Comparison of ENCODE assay signal across 20 cellular contexts in genomic region chr5:15026944-15027343, GRCh38.
DNase-seq lines count a peak whose midpoint lies in the region; ATAC-seq, FAIRE-seq and TF ChIP-seq lines count a peak whose summit lies in the region.
"Had no signal": no experiment of that assay in that cellular context is flagged by ENCODE, and none has a peak within 500 bp of the region (broad histone marks: within the 10 kb centered on the region; RNA-seq: fewer than 3 reads in every experiment).

No MANE protein-coding gene starts in this region.

- H3K4me3 Mint-ChIP-seq in astrocyte (ENCODE audit: unreplicated experiment), result no peak overlapping the region
- H3K4me3 Mint-ChIP-seq in CD4-positive, alpha-beta T cell, result no peak overlapping the region
- H3K4me3 Mint-ChIP-seq: natural killer cell had no signal

- POLR2A ChIA-PET in CD4-positive, alpha-beta T cell (lab: Charles Lee), result no interaction called here

- H3F3A ChIP-seq in GM23248 (ENCODE audit: insufficient read depth), result peaks cover 29% of the 10 kb centered on the region

- H3K4me2 ChIP-seq in GM23248 (ENCODE audit: unreplicated experiment), result peak overlapping the region; percentile 60
- peak overlapping the region; percentile 63 for H3K4me2 ChIP-seq in astrocyte (ENCODE audit: low read length)
- no peak overlapping the region for H3K4me2 ChIP-seq in trophoblast cell (ENCODE audit: low read length)
- H3K4me2 ChIP-seq: BLaER1 treated with 17β-estradiol and CSF1 and Interleukin-3, amounts not matched to agents 10 nM and 100 nM had no signal

- intact Hi-C loops in CD4-positive, alpha-beta T cell (cut with DNase I, micrococcal nuclease), result no loop called here

- H3K9me3 Mint-ChIP-seq in astrocyte (ENCODE audit: unreplicated experiment), result peaks cover 9% of the 10 kb centered on the region
- no peaks in the 10 kb centered on the region for H3K9me3 Mint-ChIP-seq in CD4-positive, alpha-beta T cell
- H3K9me3 Mint-ChIP-seq: natural killer cell had no signal

- no peak for FAIRE-seq in astrocyte (lab: Jason Lieb, UNC)
- FAIRE-seq: kidney, RCC 7860 had no signal

- H3K4me1 Mint-ChIP-seq in astrocyte (ENCODE audit: low read depth, unreplicated experiment), result peaks cover 35% of the 10 kb centered on the region
- H3K4me1 Mint-ChIP-seq in CD4-positive, alpha-beta T cell (ENCODE audit: low read depth), result no peaks in the 10 kb centered on the region
- H3K4me1 Mint-ChIP-seq: natural killer cell had no signal

- H3K14ac ChIP-seq in trophoblast cell (ENCODE audit: low read length), result peak overlapping the region; percentile 47

- in situ Hi-C loops in GM23248 (cut with MboI), result no loop called here

- peak overlapping the region; percentile 56 for H4K8ac ChIP-seq in trophoblast cell (ENCODE audit: low read depth, low read length)

- 63 to 66% methylated on average over 6 of the region's 6 CpGs for WGBS in GM23248 (ENCODE audit: low coverage in 1 of 2, low lambda C conversion rate in 2 of 2, missing lambda C conversion rate in 2 of 2), 2 experiments
- WGBS in trophoblast cell (ENCODE audit: extremely low coverage, insufficient coverage, insufficient read length), result no CpG with 5 or more reads among the region's 6 CpGs

- no peak overlapping the region for H3K27ac ChIP-seq in GM23248
- H3K27ac ChIP-seq in astrocyte (ENCODE audit: low read depth, low read length), result no peak overlapping the region
- H3K27ac ChIP-seq in trophoblast cell (ENCODE audit: low read depth, low read length), result peak overlapping the region; percentile 35
- no peak overlapping the region for H3K27ac ChIP-seq in CD4-positive, alpha-beta T cell (ENCODE audit: low read depth, low read length)
- H3K27ac ChIP-seq: BLaER1 treated with 17β-estradiol and CSF1 and Interleukin-3, amounts not matched to agents 10 nM and 100 nM; body of pancreas; stomach; tibial nerve had no signal

- no peak overlapping the region; the same call in 1 of the 2 replicates for H3K4me3 ChIP-seq in GM23248
- H3K4me3 ChIP-seq in astrocyte (ENCODE audit: insufficient read depth, low read depth, low read length), result no peak overlapping the region
- no peak overlapping the region for H3K4me3 ChIP-seq in trophoblast cell (ENCODE audit: low read depth, low read length)
- H3K4me3 ChIP-seq: BLaER1 treated with 17β-estradiol and CSF1 and Interleukin-3, amounts not matched to agents 10 nM and 100 nM; body of pancreas; stomach; tibial nerve had no signal

- TF ChIP-seq CTCF in astrocyte (IDR thresholded peaks at IDR 0.05; ENCODE audit: insufficient read depth, low read depth, low read length), result no peak
- no peak for TF ChIP-seq CTCF in CD4-positive, alpha-beta T cell (IDR thresholded peaks at IDR 0.05)

- H3K9me3 ChIP-seq in GM23248 (ENCODE audit: low read depth), result no peaks in the 10 kb centered on the region
- H3K9me3 ChIP-seq in astrocyte (ENCODE audit: insufficient read depth, low read depth, low read length), result peaks cover 3% of the 10 kb centered on the region
- H3K9me3 ChIP-seq in trophoblast cell (ENCODE audit: insufficient read depth, low read depth, low read length), result no peaks in the 10 kb centered on the region
- H3K9me3 ChIP-seq in CD4-positive, alpha-beta T cell (ENCODE audit: control insufficient read depth, low read length), result no peaks in the 10 kb centered on the region
- H3K9me3 ChIP-seq: body of pancreas, stomach, tibial nerve had no signal

- DNase-seq in GM23248 (no peak), NCI-H345 treated with DMSO at 0.1 percent for 48 hours (lab: John Stamatoyannopoulos, UW; ENCODE audit: unreplicated experiment) (peak; percentile 94), astrocyte (ENCODE audit: low read depth) (no peak), trophoblast cell (no peak), ecto neural progenitor cell (ENCODE audit: low spot score) (no peak)
- DNase-seq in CD4-positive, alpha-beta T cell, result no peak
- DNase-seq: activated CD4-positive, CD25-positive, alpha-beta regulatory T cell; activated naive CD4-positive, alpha-beta T cell treated with Interleukin-2 at 50 U/mL for 16 hours; body of pancreas; cerebellar nuclear complex; kidney; natural killer cell; NCI-H1048; NCI-H1930; NCI-H446; stomach had no signal

- H3K4me1 ChIP-seq in GM23248 (ENCODE audit: insufficient read depth), result peaks cover 34% of the 10 kb centered on the region
- peaks cover 21% of the 10 kb centered on the region for H3K4me1 ChIP-seq in astrocyte (ENCODE audit: insufficient read depth, low read length)
- peaks cover 0 to 21% of the 10 kb centered on the region in 2 experiments for H3K4me1 ChIP-seq in trophoblast cell (ENCODE audit: control insufficient read depth in 1 of 2, insufficient read depth in 2 of 2, low read length in 2 of 2)
- H3K4me1 ChIP-seq: BLaER1 treated with 17β-estradiol and CSF1 and Interleukin-3, amounts not matched to agents 10 nM and 100 nM; body of pancreas; tibial nerve had no signal

- H3K9me2 ChIP-seq in GM23248 (ENCODE audit: insufficient read depth), result no peaks in the 10 kb centered on the region

- H3K36me3 ChIP-seq in GM23248 (ENCODE audit: low read depth) (no peaks in the 10 kb centered on the region), astrocyte (ENCODE audit: insufficient read depth, low read length) (no peaks in the 10 kb centered on the region), trophoblast cell (ENCODE audit: control insufficient read depth in 1 of 2, insufficient read depth in 2 of 2, low read length in 2 of 2) (no peaks in the 10 kb centered on the region)
- H3K36me3 ChIP-seq: BLaER1 treated with 17β-estradiol and CSF1 and Interleukin-3, amounts not matched to agents 10 nM and 100 nM; stomach; tibial nerve had no signal

- peaks cover 29% of the 10 kb centered on the region for H3K79me1 ChIP-seq in trophoblast cell (ENCODE audit: low read length)

- H2BK120ac ChIP-seq in trophoblast cell (ENCODE audit: insufficient read depth, low read length, poor library complexity), result peak overlapping the region; percentile 74

- no peaks in the 10 kb centered on the region for H3K79me2 ChIP-seq in GM23248 (ENCODE audit: insufficient read depth)
- no peaks in the 10 kb centered on the region for H3K79me2 ChIP-seq in astrocyte (ENCODE audit: insufficient read depth, low read length)
- no peaks in the 10 kb centered on the region for H3K79me2 ChIP-seq in trophoblast cell (ENCODE audit: control insufficient read depth, insufficient read depth, low read length, poor library complexity)

- peak overlapping the region; percentile 82 for H2BK12ac ChIP-seq in trophoblast cell (ENCODE audit: low read length)

- H4K12ac ChIP-seq in trophoblast cell (ENCODE audit: low read depth, low read length), result no peak overlapping the region

- H2AFZ ChIP-seq in GM23248 (no peak overlapping the region), astrocyte (ENCODE audit: low read depth, low read length) (no peak overlapping the region), trophoblast cell (ENCODE audit: insufficient read depth, low read length, poor library complexity) (no peak overlapping the region)

- CTCF ChIA-PET in CD4-positive, alpha-beta T cell (lab: Charles Lee), result no interaction called here

- H2BK5ac ChIP-seq in trophoblast cell (ENCODE audit: low read depth, low read length, poor library complexity), result peak overlapping the region; percentile 54

- H3K27ac Mint-ChIP-seq in astrocyte (ENCODE audit: unreplicated experiment), result no peak overlapping the region
- no peak overlapping the region for H3K27ac Mint-ChIP-seq in CD4-positive, alpha-beta T cell
- H3K27ac Mint-ChIP-seq: natural killer cell had no signal

- no peak overlapping the region for H3K23ac ChIP-seq in trophoblast cell (ENCODE audit: low read length)

- no peak overlapping the region for H2AK5ac ChIP-seq in trophoblast cell (ENCODE audit: low read length)

- H3K9ac ChIP-seq in GM23248 (no peak overlapping the region), astrocyte (ENCODE audit: low read length) (no peak overlapping the region), trophoblast cell (ENCODE audit: low read length) (no peak overlapping the region)
- H3K9ac ChIP-seq: BLaER1 treated with 17β-estradiol and CSF1 and Interleukin-3, amounts not matched to agents 10 nM and 100 nM had no signal

- no peaks in the 10 kb centered on the region for H3K36me3 Mint-ChIP-seq in astrocyte (ENCODE audit: low read depth, unreplicated experiment)
- H3K36me3 Mint-ChIP-seq in CD4-positive, alpha-beta T cell (ENCODE audit: low read depth), result no peaks in the 10 kb centered on the region
- H3K36me3 Mint-ChIP-seq: natural killer cell had no signal

- no peak for ATAC-seq in HG03378 (IDR thresholded peaks at IDR 0.05; ENCODE audit: unreplicated experiment)
- ATAC-seq in CD4-positive, alpha-beta T cell (ENCODE audit: poor library complexity), result no peak
- ATAC-seq: body of pancreas, natural killer cell had no signal

- peak overlapping the region; percentile 32 for H3K18ac ChIP-seq in trophoblast cell (ENCODE audit: low read length)

- no peaks in the 10 kb centered on the region for H3K27me3 Mint-ChIP-seq in astrocyte (ENCODE audit: low read depth, unreplicated experiment)
- H3K27me3 Mint-ChIP-seq in CD4-positive, alpha-beta T cell, result peaks cover 53% of the 10 kb centered on the region

- no peak overlapping the region for H3K4ac ChIP-seq in trophoblast cell (ENCODE audit: low read depth, low read length)

- H4K91ac ChIP-seq in trophoblast cell (ENCODE audit: low read depth, low read length), result peak overlapping the region; percentile 88

- H4K20me1 ChIP-seq in GM23248 (ENCODE audit: insufficient read depth) (no peaks in the 10 kb centered on the region), astrocyte (ENCODE audit: insufficient read depth, low read length) (no peaks in the 10 kb centered on the region)
- H4K20me1 ChIP-seq: BLaER1 treated with 17β-estradiol and CSF1 and Interleukin-3, amounts not matched to agents 10 nM and 100 nM had no signal

- peaks cover 15% of the 10 kb centered on the region; the same call in 1 of the 2 replicates for H3K27me3 ChIP-seq in GM23248 (replicated peaks; ENCODE audit: insufficient read depth)
- no peaks in the 10 kb centered on the region for H3K27me3 ChIP-seq in astrocyte (ENCODE audit: insufficient read depth, low read length)
- H3K27me3 ChIP-seq in trophoblast cell (ENCODE audit: insufficient read depth, low read length), result no peaks in the 10 kb centered on the region
- H3K27me3 ChIP-seq in CD4-positive, alpha-beta T cell (ENCODE audit: control insufficient read depth, insufficient read depth, low read length), result peaks cover 9% of the 10 kb centered on the region
- H3K27me3 ChIP-seq: BLaER1 treated with 17β-estradiol and CSF1 and Interleukin-3, amounts not matched to agents 10 nM and 100 nM; body of pancreas; stomach; tibial nerve had no signal
